Comparison of ENCODE assay signal across 8 cellular contexts in genomic region chr7:144835166-144835611, GRCh38. TPM values are rescaled to one million over a fixed set of nuclear protein-coding genes. Genes with fewer than 3 reads are reported as not detected.
A peak's percentile ranks its signal among the peaks of the same experiment; 100 is the strongest.
DNase-seq lines count a peak whose midpoint lies in the region; ATAC-seq and TF ChIP-seq lines count a peak whose summit lies in the region.

No MANE protein-coding gene starts in this region.

- H3K4me2 ChIP-seq in mesenchymal stem cell (ENCODE audit: low read length, poor library complexity, severe bottlenecking), result peak overlapping the region; percentile 55

- H2BK15ac ChIP-seq in mesenchymal stem cell (ENCODE audit: low read depth, poor library complexity, severe bottlenecking), result no peak overlapping the region

- H3K36me3 Mint-ChIP-seq in activated CD4-positive, alpha-beta T cell treated with anti-CD3 and anti-CD28 coated beads for 36 hours (ENCODE audit: low read depth), result peaks cover 5% of the 10 kb centered on the region
- H3K36me3 Mint-ChIP-seq in endodermal cell (ENCODE audit: low read depth), result peaks cover 5% of the 10 kb centered on the region

- peak; percentile 44 for DNase-seq in A172 (ENCODE audit: low spot score)
- peak; percentile 45 for DNase-seq in GM13976 (ENCODE audit: low spot score)
- peak; percentile 26 for DNase-seq in NCI-H146 treated with DMSO at 0.1 percent for 48 hours (lab: John Stamatoyannopoulos, UW; ENCODE audit: unreplicated experiment)
- peak; percentile 65 for DNase-seq in activated CD4-positive, alpha-beta T cell treated with anti-CD3 and anti-CD28 coated beads for 36 hours
- DNase-seq in endodermal cell, result no peak
- DNase-seq in mesenchymal stem cell, result peak; percentile 72

- H3K27me3 ChIP-seq in endodermal cell (ENCODE audit: control insufficient read depth, insufficient read depth, low read length, poor library complexity, severe bottlenecking) (no peaks in the 10 kb centered on the region), mesenchymal stem cell (ENCODE audit: control insufficient read depth in 1 of 2, insufficient read depth in 1 of 2, low read length in 2 of 2) (no peaks in the 10 kb centered on the region), stomach smooth muscle (ENCODE audit: control insufficient read depth in 1 of 2, insufficient read depth in 2 of 2, low read length in 2 of 2) (no peaks in the 10 kb centered on the region)

- no peak overlapping the region for H3K23ac ChIP-seq in mesenchymal stem cell (ENCODE audit: low read length in 2 of 2)

- H2BK12ac ChIP-seq in mesenchymal stem cell (ENCODE audit: low read length in 2 of 2), result no peak overlapping the region

- peak overlapping the region; percentile 99 for H3K27ac Mint-ChIP-seq in activated CD4-positive, alpha-beta T cell treated with anti-CD3 and anti-CD28 coated beads for 36 hours
- peak overlapping the region; percentile 94 for H3K27ac Mint-ChIP-seq in endodermal cell

- H3K9me3 ChIP-seq in endodermal cell (ENCODE audit: control insufficient read depth, low read length) (peaks cover 23% of the 10 kb centered on the region), mesenchymal stem cell (ENCODE audit: control insufficient read depth, low read length) (no peaks in the 10 kb centered on the region), stomach smooth muscle (ENCODE audit: control insufficient read depth in 2 of 2, low read length in 2 of 2) (peaks cover 0 to 3% of the 10 kb centered on the region in 2 donors)

- CTCF ChIA-PET in activated CD4-positive, alpha-beta T cell treated with anti-CD3 and anti-CD28 coated beads for 36 hours (lab: Charles Lee), result interaction anchor here (0.9 to 2.4 kb wide), 5 partner anchors 9 to 50 kb away, joined by 3 to 6 read pairs (median 3); no protein-coding TSS in a partner anchor

- H3K9me3 Mint-ChIP-seq in activated CD4-positive, alpha-beta T cell treated with anti-CD3 and anti-CD28 coated beads for 36 hours (ENCODE audit: low read depth), result peaks cover 17% of the 10 kb centered on the region
- peaks cover 10% of the 10 kb centered on the region for H3K9me3 Mint-ChIP-seq in endodermal cell

- peak overlapping the region; percentile 91 for H3K4me3 Mint-ChIP-seq in activated CD4-positive, alpha-beta T cell treated with anti-CD3 and anti-CD28 coated beads for 36 hours
- peak overlapping the region; percentile 89 for H3K4me3 Mint-ChIP-seq in endodermal cell

- no peak overlapping the region for H4K91ac ChIP-seq in mesenchymal stem cell (ENCODE audit: low read length)

- no peak overlapping the region for H2BK120ac ChIP-seq in mesenchymal stem cell (ENCODE audit: low read depth, low read length)

- peak overlapping the region in 1 of 2 experiments; percentile 71 for H3K18ac ChIP-seq in mesenchymal stem cell (ENCODE audit: low read depth in 1 of 2, low read length in 2 of 2)

- H3K4me3 ChIP-seq in endodermal cell (ENCODE audit: low read length), result peak overlapping the region; percentile 90
- H3K4me3 ChIP-seq in mesenchymal stem cell (ENCODE audit: insufficient read depth in 1 of 2, low read depth in 1 of 2, low read length in 2 of 2), result peak overlapping the region; percentile 61 to 91
- H3K4me3 ChIP-seq in stomach smooth muscle (ENCODE audit: low read length in 2 of 2), result peak overlapping the region; percentile 89 to 96

- H3K9ac ChIP-seq in endodermal cell (ENCODE audit: extremely low read depth, low read length, poor library complexity, severe bottlenecking) (peak overlapping the region; percentile 82), mesenchymal stem cell (ENCODE audit: low read length) (peak overlapping the region; percentile 92), stomach smooth muscle (ENCODE audit: low read length in 2 of 2) (peak overlapping the region; percentile 90 to 96)

- in situ Hi-C loops in GM13976 (cut with MboI; ENCODE audit: low sequenced_read_pairs, unreplicated experiment), result no loop called here

- H3K27ac ChIP-seq in endodermal cell (ENCODE audit: low read depth, low read length) (peak overlapping the region; percentile 75), mesenchymal stem cell (ENCODE audit: low read length, poor library complexity, severe bottlenecking) (peak overlapping the region; percentile 83), stomach smooth muscle (ENCODE audit: low read length) (peak overlapping the region; percentile 94)

- peaks cover 15% of the 10 kb centered on the region for H3K36me3 ChIP-seq in endodermal cell (ENCODE audit: control insufficient read depth, insufficient read depth, low read length)
- H3K36me3 ChIP-seq in mesenchymal stem cell (ENCODE audit: control insufficient read depth in 1 of 2, insufficient read depth in 2 of 2, low read depth in 1 of 2, low read length in 2 of 2), result no peaks in the 10 kb centered on the region
- H3K36me3 ChIP-seq in stomach smooth muscle (ENCODE audit: control insufficient read depth in 2 of 2, insufficient read depth in 2 of 2, low read length in 2 of 2), result no peaks in the 10 kb centered on the region

- peak overlapping the region; percentile 72 for H2AFZ ChIP-seq in mesenchymal stem cell (ENCODE audit: low read depth, low read length)

- peak overlapping the region in 1 of 2 experiments; percentile 72 for H3K14ac ChIP-seq in mesenchymal stem cell (ENCODE audit: low read length in 2 of 2)

- H3K4me1 ChIP-seq in endodermal cell (ENCODE audit: control insufficient read depth, insufficient read depth, low read length), result no peaks in the 10 kb centered on the region
- peaks cover 3% of the 10 kb centered on the region for H3K4me1 ChIP-seq in mesenchymal stem cell (ENCODE audit: control insufficient read depth, insufficient read depth, low read depth, low read length)
- H3K4me1 ChIP-seq in stomach smooth muscle (ENCODE audit: control insufficient read depth, insufficient read depth, low read length), result no peaks in the 10 kb centered on the region

- peaks cover 41% of the 10 kb centered on the region for H3K4me1 Mint-ChIP-seq in activated CD4-positive, alpha-beta T cell treated with anti-CD3 and anti-CD28 coated beads for 36 hours
- peaks cover 14% of the 10 kb centered on the region for H3K4me1 Mint-ChIP-seq in endodermal cell

- H3K4ac ChIP-seq in mesenchymal stem cell (ENCODE audit: low read depth in 1 of 2, low read length in 2 of 2), result peak overlapping the region in 1 of 2 experiments; percentile 53

- ATAC-seq in HG02840 (IDR thresholded peaks at IDR 0.05; ENCODE audit: low FRiP score, unreplicated experiment), result peak; percentile 28
- peak; percentile 50 for ATAC-seq in activated CD4-positive, alpha-beta T cell treated with anti-CD3 and anti-CD28 coated beads for 36 hours

- WGBS in endodermal cell (ENCODE audit: insufficient coverage in 1 of 2, insufficient read length in 1 of 2), 2 experiments, result 3 to 7% methylated on average over 17 to 24 of the region's 24 CpGs
- WGBS in mesenchymal stem cell, result under 1% methylated on average over 24 of the region's 24 CpGs

- no peak overlapping the region for H2AK5ac ChIP-seq in mesenchymal stem cell (ENCODE audit: low read length, severe bottlenecking)

- H4K8ac ChIP-seq in mesenchymal stem cell (ENCODE audit: low read length), result no peak overlapping the region

- intact Hi-C loops in activated CD4-positive, alpha-beta T cell treated with anti-CD3 and anti-CD28 coated beads for 36 hours (cut with DNase I, micrococcal nuclease), result loop anchor here (1.0 to 5.0 kb wide), 5 partner anchors 14 to 98 kb away; no protein-coding TSS in a partner anchor

- TF ChIP-seq CTCF in GM13976 (IDR thresholded peaks at IDR 0.05; ENCODE audit: borderline replicate concordance, control extremely low read depth, extremely low read depth, insufficient read depth, missing control alignments) (no peak), endodermal cell (conservative IDR thresholded peaks at IDR 0.05) (no peak)

- H3K27me3 Mint-ChIP-seq in activated CD4-positive, alpha-beta T cell treated with anti-CD3 and anti-CD28 coated beads for 36 hours, result no peaks in the 10 kb centered on the region
- H3K27me3 Mint-ChIP-seq in endodermal cell (ENCODE audit: insufficient read depth), result peaks cover 12% of the 10 kb centered on the region

- POLR2A ChIA-PET in activated CD4-positive, alpha-beta T cell treated with anti-CD3 and anti-CD28 coated beads for 36 hours (lab: Charles Lee), result interaction anchor here (0.6 to 2.0 kb wide), 6 partner anchors 9 to 97 kb away, joined by 3 to 22 read pairs (median 6); no protein-coding TSS in a partner anchor

- no peak overlapping the region for H2BK5ac ChIP-seq in mesenchymal stem cell (ENCODE audit: low read depth, low read length, poor library complexity, severe bottlenecking)

- H3K79me1 ChIP-seq in mesenchymal stem cell (replicated peaks; ENCODE audit: low read length, poor library complexity, severe bottlenecking), result peaks cover 8% of the 10 kb centered on the region

RNA-seq across cellular contexts. Expression of gene TPK1, which starts 0.7 kb away (rescaled TPM):
- total RNA-seq in A172 (2014; rRNA removed; shearing (Covaris generic)), result 3.9 and 5.9 TPM in 2 replicates
- total RNA-seq in activated CD4-positive, alpha-beta T cell treated with anti-CD3 and anti-CD28 coated beads for 36 hours, result 10 to 100 TPM; 16.5 to 16.6 TPM
- 1 to 10 TPM; 9.7 TPM for total RNA-seq in endodermal cell
- 6.7 TPM for polyA plus RNA-seq in endodermal cell (2013, experiment 1 of 2)
- polyA plus RNA-seq in endodermal cell (2013, experiment 2 of 2), result 7.1 TPM
- 1.3 TPM for polyA plus RNA-seq in mesenchymal stem cell (2013, experiment 1 of 2)
- 1.4 TPM for polyA plus RNA-seq in mesenchymal stem cell (2013, experiment 2 of 2)
